In genomic region chr1:151916959-151917358, GRCh38 we compare ENCODE assay signal across 2 cellular contexts.
TF ChIP-seq lines count a peak whose summit lies in the region.

No MANE protein-coding gene starts in this region.

TF ChIP-seq in A549, 52 proteins besides CTCF, POLR2A, EP300 and RAD21:
- TF ChIP-seq RARB (CRISPR knock-in tag; IDR thresholded peaks at IDR 0.05), result no peak
- TF ChIP-seq NFE2L2 (conservative IDR thresholded peaks at IDR 0.05; ENCODE audit: low read length), result peak; percentile 77
- no peak for TF ChIP-seq RFX5 (IDR thresholded peaks at IDR 0.05)

TF ChIP-seq in K562, 482 proteins besides CTCF, POLR2A, EP300 and RAD21:
- TF ChIP-seq PPARD (CRISPR knock-in tag; IDR thresholded peaks at IDR 0.05) (no peak), CEBPB (tag; IDR thresholded peaks at IDR 0.05) (peak; percentile 88), MTA1 (IDR thresholded peaks at IDR 0.05; ENCODE audit: borderline replicate concordance) (no peak), NFE2 (IDR thresholded peaks at IDR 0.05; ENCODE audit: low read depth) (peak; percentile 36; the same call in 1 of the 2 replicates), SMARCA4 (IDR thresholded peaks at IDR 0.05) (0 out of 2 replicates have a peak, but pooled peaks have one; percentile 23), SRSF7 (optimal IDR thresholded peaks at IDR 0.05; ENCODE audit: low read depth, low read length) (no peak), RB1 (IDR thresholded peaks at IDR 0.05; ENCODE audit: low read depth) (no peak), RBFOX2 (IDR thresholded peaks at IDR 0.05; ENCODE audit: low read depth, low read length) (no peak), MTF1 (CRISPR knock-in tag; IDR thresholded peaks at IDR 0.05; ENCODE audit: borderline replicate concordance) (no peak), CXXC5 (CRISPR knock-in tag; IDR thresholded peaks at IDR 0.05) (no peak), STAT5B (CRISPR knock-in tag; IDR thresholded peaks at IDR 0.05) (no peak), PHB2 (IDR thresholded peaks at IDR 0.05; ENCODE audit: low read depth) (no peak), NFE2L1 (tag; IDR thresholded peaks at IDR 0.05; ENCODE audit: borderline replicate concordance, low read depth) (peak; percentile 28; the same call in 1 of the 2 replicates), CEBPG (CRISPR knock-in tag; IDR thresholded peaks at IDR 0.05) (no peak), CEBPG (tag; conservative IDR thresholded peaks at IDR 0.05 in 1 of 2, IDR thresholded peaks at IDR 0.05 in 1 of 2) (peak in 1 of 2 experiments; percentile 49; a peak in 2 of 4 replicates), MBD1 (CRISPR knock-in tag; IDR thresholded peaks at IDR 0.05) (no peak), TOE1 (IDR thresholded peaks at IDR 0.05; ENCODE audit: borderline replicate concordance) (no peak), TOE1 (CRISPR knock-in tag; IDR thresholded peaks at IDR 0.05; ENCODE audit: borderline replicate concordance, low read depth) (no peak), CUX1 (CRISPR knock-in tag; IDR thresholded peaks at IDR 0.05) (no peak), ZNF316 (IDR thresholded peaks at IDR 0.05) (peak; percentile 84), ZNF184 (CRISPR knock-in tag; IDR thresholded peaks at IDR 0.05) (no peak), SMAD3 (CRISPR knock-in tag; conservative IDR thresholded peaks at IDR 0.05) (no peak), C11orf30 (IDR thresholded peaks at IDR 0.05; ENCODE audit: low read depth) (peak; percentile 61), MAFG (tag; conservative IDR thresholded peaks at IDR 0.05) (peak; percentile 89), SMAD1 (IDR thresholded peaks at IDR 0.05; ENCODE audit: low read depth, low read length, partially characterized antibody) (no peak)
